1 cellular context compared by ENCODE assay signal in genomic region chr17:82008941-82009405, GRCh38.
A peak's percentile ranks its signal among the peaks of the same experiment; 100 is the strongest.
TF ChIP-seq lines count a peak whose summit lies in the region.

No MANE protein-coding gene starts in this region.

TF ChIP-seq in HepG2, 621 proteins besides CTCF, POLR2A, EP300 and RAD21 (continued from another document and continues in another):
- no peak for TF ChIP-seq ZNF800 (CRISPR knock-in tag; IDR thresholded peaks at IDR 0.05)
- no peak for TF ChIP-seq ZNF713 (CRISPR knock-in tag; IDR thresholded peaks at IDR 0.05)
- no peak for TF ChIP-seq HNF1A (IDR thresholded peaks at IDR 0.05; ENCODE audit: low read depth)
- no peak for TF ChIP-seq HNF1A (CRISPR knock-in tag; IDR thresholded peaks at IDR 0.05; ENCODE audit: borderline replicate concordance)
- TF ChIP-seq TOPORS (CRISPR knock-in tag; IDR thresholded peaks at IDR 0.05): no peak
- TF ChIP-seq DMAP1 (CRISPR knock-in tag; IDR thresholded peaks at IDR 0.05): no peak
- TF ChIP-seq ZHX1 (CRISPR knock-in tag; IDR thresholded peaks at IDR 0.05; ENCODE audit: low read depth): no peak
- TF ChIP-seq HMGA1 (CRISPR knock-in tag; conservative IDR thresholded peaks at IDR 0.05): no peak
- TF ChIP-seq FOSL1 (CRISPR knock-in tag; IDR thresholded peaks at IDR 0.05; ENCODE audit: borderline replicate concordance): no peak
- TF ChIP-seq PPARG (CRISPR knock-in tag; conservative IDR thresholded peaks at IDR 0.05): no peak
- no peak for TF ChIP-seq ZNF251 (CRISPR knock-in tag; IDR thresholded peaks at IDR 0.05)
- TF ChIP-seq TRIM22 (IDR thresholded peaks at IDR 0.05): no peak
- TF ChIP-seq SPEN (CRISPR knock-in tag; IDR thresholded peaks at IDR 0.05; ENCODE audit: low read depth): no peak
- TF ChIP-seq ZNF772 (CRISPR knock-in tag; IDR thresholded peaks at IDR 0.05): no peak
- TF ChIP-seq BORCS8-MEF2B (CRISPR knock-in tag; IDR thresholded peaks at IDR 0.05): 0 out of 2 replicates have a peak, but pooled peaks have one; percentile 39
- no peak for TF ChIP-seq USF2 (IDR thresholded peaks at IDR 0.05; ENCODE audit: low read depth, low read length)
- no peak for TF ChIP-seq USF2 (CRISPR knock-in tag; IDR thresholded peaks at IDR 0.05; ENCODE audit: borderline replicate concordance)
- no peak for TF ChIP-seq ZNF143 (CRISPR knock-in tag; IDR thresholded peaks at IDR 0.05)
- TF ChIP-seq ZNF281 (CRISPR knock-in tag; IDR thresholded peaks at IDR 0.05; ENCODE audit: borderline replicate concordance): no peak
- TF ChIP-seq TAF15 (IDR thresholded peaks at IDR 0.05; ENCODE audit: low read depth, low read length, poor library complexity, severe bottlenecking): no peak
- no peak for TF ChIP-seq ZNF564 (CRISPR knock-in tag; IDR thresholded peaks at IDR 0.05)
- no peak for TF ChIP-seq GATAD2A (CRISPR knock-in tag; IDR thresholded peaks at IDR 0.05)
- no peak for TF ChIP-seq MLX (CRISPR knock-in tag; IDR thresholded peaks at IDR 0.05)
- no peak for TF ChIP-seq HNRNPLL (IDR thresholded peaks at IDR 0.05; ENCODE audit: low read depth, low read length, poor library complexity, severe bottlenecking)
- no peak for TF ChIP-seq ONECUT2 (CRISPR knock-in tag; IDR thresholded peaks at IDR 0.05)
- no peak for TF ChIP-seq NKX3-1 (CRISPR knock-in tag; IDR thresholded peaks at IDR 0.05)
- peak; percentile 36 for TF ChIP-seq PTBP1 (IDR thresholded peaks at IDR 0.05; ENCODE audit: low read depth, low read length, poor library complexity, severe bottlenecking)
- no peak for TF ChIP-seq ZNF646 (CRISPR knock-in tag; IDR thresholded peaks at IDR 0.05)
- TF ChIP-seq ZFP36L1 (CRISPR knock-in tag; IDR thresholded peaks at IDR 0.05): no peak
- TF ChIP-seq NR0B2 (CRISPR knock-in tag; IDR thresholded peaks at IDR 0.05): no peak
- no peak for TF ChIP-seq KDM6A (CRISPR knock-in tag; IDR thresholded peaks at IDR 0.05; ENCODE audit: low read depth)
- TF ChIP-seq ZNF160 (CRISPR knock-in tag; IDR thresholded peaks at IDR 0.05): no peak
- peak; percentile 97; the same call in 1 of the 2 replicates for TF ChIP-seq AKAP8 (CRISPR knock-in tag; IDR thresholded peaks at IDR 0.05)
